Comparison of ENCODE assay signal across 23 cellular contexts in genomic region chr4:41414380-41414779, GRCh38.
"Had no signal": no experiment of that assay in that cellular context is flagged by ENCODE, and none has a peak within 500 bp of the region (broad histone marks: within the 10 kb centered on the region; RNA-seq: fewer than 3 reads in every experiment).

No MANE protein-coding gene starts in this region.

- H3K9me3 ChIP-seq: esophagus muscularis mucosa, right lobe of liver, thoracic aorta, uterus had no signal

- H3K4me3 ChIP-seq: esophagus muscularis mucosa, hepatocyte, right lobe of liver, skin epidermis, thoracic aorta, uterus had no signal

- H3K36me3 ChIP-seq: esophagus muscularis mucosa, right lobe of liver, thoracic aorta, uterus had no signal

- H3K27ac ChIP-seq: esophagus muscularis mucosa, hepatocyte, right lobe of liver, skin epidermis, thoracic aorta, uterus had no signal

- ATAC-seq: activated CD8-positive, alpha-beta T cell treated with anti-CD3 and anti-CD28 coated beads for 36 hours; activated naive CD8-positive, alpha-beta T cell treated with anti-CD3 and anti-CD28 coated beads, Interleukin-2, amount 50 U/mL, for 24 hours; activated T-cell treated with anti-CD3 and anti-CD28 coated beads, Interleukin-2, amount 50 U/mL, for 4 hours; activated T-helper 17 cell treated with anti-CD3 and anti-CD28 coated beads, Interleukin-2, amount 50 U/mL, for 72 hours; naive thymus-derived CD4-positive, alpha-beta T cell; stimulated activated effector memory CD8-positive, alpha-beta T cell treated with anti-CD3 and anti-CD28 coated beads, Interleukin-12 subunit alpha, Interleukin-12 subunit beta, amount 100 ng/mL, for 72 hours; WTC11 had no signal

- DNase-seq: activated CD4-positive, alpha-beta T cell treated with anti-CD3 and anti-CD28 coated beads for 1 hour; activated CD4-positive, alpha-beta T cell treated with anti-CD3 and anti-CD28 coated beads, Interleukin-2, amount 50 U/mL, for 1 hour; activated CD8-positive, alpha-beta T cell treated with anti-CD3 and anti-CD28 coated beads for 36 hours; activated naive CD8-positive, alpha-beta T cell treated with anti-CD3 and anti-CD28 coated beads, Interleukin-2, amount 50 U/mL, for 24 hours; activated T-cell treated with anti-CD3 and anti-CD28 coated beads, Interleukin-2, amount 50 U/mL, for 4 hours; amygdala; dermis blood vessel endothelial cell; effector CD4-positive, alpha-beta T cell; foreskin melanocyte; islet precursor cell; naive thymus-derived CD4-positive, alpha-beta T cell; posterior cingulate gyrus; right lobe of liver; stimulated activated CD4-positive, alpha-beta T cell treated with anti-CD3 and anti-CD28 coated beads, Interleukin-4, amount 100 ng/mL, for 24 hours; T-helper 2 cell; uterus had no signal
